Comparison of ENCODE assay signal across 2 cellular contexts in the genomic region with DNA sequence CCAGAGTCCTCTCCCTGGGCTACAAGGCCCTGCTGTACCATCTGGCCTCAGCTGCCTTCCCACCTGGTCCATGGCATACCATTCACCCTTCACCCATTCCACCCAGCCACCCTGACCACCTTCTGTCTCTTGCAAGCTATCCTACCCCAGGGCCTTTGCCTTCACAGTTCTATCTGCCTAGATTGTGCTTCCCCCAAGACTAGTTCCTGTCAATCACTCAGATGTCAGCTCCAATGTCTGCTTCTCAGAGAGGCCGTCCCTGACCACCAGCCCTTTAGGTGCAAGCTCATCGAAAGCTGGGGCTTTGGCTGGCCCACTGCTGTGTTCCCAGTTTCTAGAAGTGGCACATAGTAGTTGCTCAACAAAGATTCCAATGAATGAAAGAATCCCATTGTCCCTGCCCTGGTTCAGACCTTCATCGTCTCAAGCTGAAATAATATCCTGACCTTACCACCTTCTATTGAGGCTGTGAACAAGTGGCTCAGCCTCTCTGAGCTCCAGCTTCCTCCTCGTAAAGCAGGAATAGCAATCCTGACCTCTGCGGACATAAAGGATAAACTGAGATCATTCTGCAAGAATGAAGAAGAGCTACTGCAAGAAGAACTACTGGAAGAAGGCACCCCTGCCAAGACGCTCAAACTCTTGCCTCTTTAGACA.
A peak's percentile ranks its signal among the peaks of the same experiment; 100 is the strongest.
TF ChIP-seq lines count a peak whose summit lies in the region.

No MANE protein-coding gene starts in this region.

TF ChIP-seq in HEK293, 187 proteins besides CTCF, POLR2A, EP300 and RAD21:
- TF ChIP-seq ZNF664 (tag by site-specific recombination; IDR thresholded peaks at IDR 0.05) (peak; percentile 79; the same call in 1 of the 2 replicates), KLF16 (tag by site-specific recombination; IDR thresholded peaks at IDR 0.05) (no peak), ZNF426 (tag by site-specific recombination; IDR thresholded peaks at IDR 0.05) (no peak), SALL2 (tag by site-specific recombination; IDR thresholded peaks at IDR 0.05; ENCODE audit: borderline replicate concordance) (no peak), ZNF623 (tag by site-specific recombination; IDR thresholded peaks at IDR 0.05) (peak; percentile 49; the same call in 1 of the 2 replicates), ZNF473 (tag by site-specific recombination; IDR thresholded peaks at IDR 0.05) (no peak)

TF ChIP-seq in K562, 482 proteins besides CTCF, POLR2A, EP300 and RAD21 (continues in another document):
- TF ChIP-seq, protein P1, sequence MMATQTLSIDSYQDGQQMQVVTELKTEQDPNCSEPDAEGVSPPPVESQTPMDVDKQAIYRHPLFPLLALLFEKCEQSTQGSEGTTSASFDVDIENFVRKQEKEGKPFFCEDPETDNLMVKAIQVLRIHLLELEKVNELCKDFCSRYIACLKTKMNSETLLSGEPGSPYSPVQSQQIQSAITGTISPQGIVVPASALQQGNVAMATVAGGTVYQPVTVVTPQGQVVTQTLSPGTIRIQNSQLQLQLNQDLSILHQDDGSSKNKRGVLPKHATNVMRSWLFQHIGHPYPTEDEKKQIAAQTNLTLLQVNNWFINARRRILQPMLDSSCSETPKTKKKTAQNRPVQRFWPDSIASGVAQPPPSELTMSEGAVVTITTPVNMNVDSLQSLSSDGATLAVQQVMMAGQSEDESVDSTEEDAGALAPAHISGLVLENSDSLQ (IDR thresholded peaks at IDR 0.05): peak; percentile 84
- no peak for TF ChIP-seq ZKSCAN3 (CRISPR knock-in tag; IDR thresholded peaks at IDR 0.05)
- no peak for TF ChIP-seq SRSF1 (IDR thresholded peaks at IDR 0.05; ENCODE audit: low read depth, low read length)
- no peak for TF ChIP-seq SMAD3 (CRISPR knock-in tag; conservative IDR thresholded peaks at IDR 0.05)
- TF ChIP-seq, protein P2, sequence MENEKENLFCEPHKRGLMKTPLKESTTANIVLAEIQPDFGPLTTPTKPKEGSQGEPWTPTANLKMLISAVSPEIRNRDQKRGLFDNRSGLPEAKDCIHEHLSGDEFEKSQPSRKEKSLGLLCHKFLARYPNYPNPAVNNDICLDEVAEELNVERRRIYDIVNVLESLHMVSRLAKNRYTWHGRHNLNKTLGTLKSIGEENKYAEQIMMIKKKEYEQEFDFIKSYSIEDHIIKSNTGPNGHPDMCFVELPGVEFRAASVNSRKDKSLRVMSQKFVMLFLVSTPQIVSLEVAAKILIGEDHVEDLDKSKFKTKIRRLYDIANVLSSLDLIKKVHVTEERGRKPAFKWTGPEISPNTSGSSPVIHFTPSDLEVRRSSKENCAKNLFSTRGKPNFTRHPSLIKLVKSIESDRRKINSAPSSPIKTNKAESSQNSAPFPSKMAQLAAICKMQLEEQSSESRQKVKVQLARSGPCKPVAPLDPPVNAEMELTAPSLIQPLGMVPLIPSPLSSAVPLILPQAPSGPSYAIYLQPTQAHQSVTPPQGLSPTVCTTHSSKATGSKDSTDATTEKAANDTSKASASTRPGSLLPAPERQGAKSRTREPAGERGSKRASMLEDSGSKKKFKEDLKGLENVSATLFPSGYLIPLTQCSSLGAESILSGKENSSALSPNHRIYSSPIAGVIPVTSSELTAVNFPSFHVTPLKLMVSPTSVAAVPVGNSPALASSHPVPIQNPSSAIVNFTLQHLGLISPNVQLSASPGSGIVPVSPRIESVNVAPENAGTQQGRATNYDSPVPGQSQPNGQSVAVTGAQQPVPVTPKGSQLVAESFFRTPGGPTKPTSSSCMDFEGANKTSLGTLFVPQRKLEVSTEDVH (IDR thresholded peaks at IDR 0.05; ENCODE audit: low read depth, partially characterized antibody): no peak
- TF ChIP-seq DACH1 (IDR thresholded peaks at IDR 0.05; ENCODE audit: partially characterized antibody): peak; percentile 3
- TF ChIP-seq ZNF274 (IDR thresholded peaks at IDR 0.05; ENCODE audit: borderline replicate concordance, low read depth, low read length): no peak
- no peak for TF ChIP-seq FOXK1 (CRISPR knock-in tag; IDR thresholded peaks at IDR 0.05; ENCODE audit: borderline replicate concordance)
- TF ChIP-seq, protein P3, sequence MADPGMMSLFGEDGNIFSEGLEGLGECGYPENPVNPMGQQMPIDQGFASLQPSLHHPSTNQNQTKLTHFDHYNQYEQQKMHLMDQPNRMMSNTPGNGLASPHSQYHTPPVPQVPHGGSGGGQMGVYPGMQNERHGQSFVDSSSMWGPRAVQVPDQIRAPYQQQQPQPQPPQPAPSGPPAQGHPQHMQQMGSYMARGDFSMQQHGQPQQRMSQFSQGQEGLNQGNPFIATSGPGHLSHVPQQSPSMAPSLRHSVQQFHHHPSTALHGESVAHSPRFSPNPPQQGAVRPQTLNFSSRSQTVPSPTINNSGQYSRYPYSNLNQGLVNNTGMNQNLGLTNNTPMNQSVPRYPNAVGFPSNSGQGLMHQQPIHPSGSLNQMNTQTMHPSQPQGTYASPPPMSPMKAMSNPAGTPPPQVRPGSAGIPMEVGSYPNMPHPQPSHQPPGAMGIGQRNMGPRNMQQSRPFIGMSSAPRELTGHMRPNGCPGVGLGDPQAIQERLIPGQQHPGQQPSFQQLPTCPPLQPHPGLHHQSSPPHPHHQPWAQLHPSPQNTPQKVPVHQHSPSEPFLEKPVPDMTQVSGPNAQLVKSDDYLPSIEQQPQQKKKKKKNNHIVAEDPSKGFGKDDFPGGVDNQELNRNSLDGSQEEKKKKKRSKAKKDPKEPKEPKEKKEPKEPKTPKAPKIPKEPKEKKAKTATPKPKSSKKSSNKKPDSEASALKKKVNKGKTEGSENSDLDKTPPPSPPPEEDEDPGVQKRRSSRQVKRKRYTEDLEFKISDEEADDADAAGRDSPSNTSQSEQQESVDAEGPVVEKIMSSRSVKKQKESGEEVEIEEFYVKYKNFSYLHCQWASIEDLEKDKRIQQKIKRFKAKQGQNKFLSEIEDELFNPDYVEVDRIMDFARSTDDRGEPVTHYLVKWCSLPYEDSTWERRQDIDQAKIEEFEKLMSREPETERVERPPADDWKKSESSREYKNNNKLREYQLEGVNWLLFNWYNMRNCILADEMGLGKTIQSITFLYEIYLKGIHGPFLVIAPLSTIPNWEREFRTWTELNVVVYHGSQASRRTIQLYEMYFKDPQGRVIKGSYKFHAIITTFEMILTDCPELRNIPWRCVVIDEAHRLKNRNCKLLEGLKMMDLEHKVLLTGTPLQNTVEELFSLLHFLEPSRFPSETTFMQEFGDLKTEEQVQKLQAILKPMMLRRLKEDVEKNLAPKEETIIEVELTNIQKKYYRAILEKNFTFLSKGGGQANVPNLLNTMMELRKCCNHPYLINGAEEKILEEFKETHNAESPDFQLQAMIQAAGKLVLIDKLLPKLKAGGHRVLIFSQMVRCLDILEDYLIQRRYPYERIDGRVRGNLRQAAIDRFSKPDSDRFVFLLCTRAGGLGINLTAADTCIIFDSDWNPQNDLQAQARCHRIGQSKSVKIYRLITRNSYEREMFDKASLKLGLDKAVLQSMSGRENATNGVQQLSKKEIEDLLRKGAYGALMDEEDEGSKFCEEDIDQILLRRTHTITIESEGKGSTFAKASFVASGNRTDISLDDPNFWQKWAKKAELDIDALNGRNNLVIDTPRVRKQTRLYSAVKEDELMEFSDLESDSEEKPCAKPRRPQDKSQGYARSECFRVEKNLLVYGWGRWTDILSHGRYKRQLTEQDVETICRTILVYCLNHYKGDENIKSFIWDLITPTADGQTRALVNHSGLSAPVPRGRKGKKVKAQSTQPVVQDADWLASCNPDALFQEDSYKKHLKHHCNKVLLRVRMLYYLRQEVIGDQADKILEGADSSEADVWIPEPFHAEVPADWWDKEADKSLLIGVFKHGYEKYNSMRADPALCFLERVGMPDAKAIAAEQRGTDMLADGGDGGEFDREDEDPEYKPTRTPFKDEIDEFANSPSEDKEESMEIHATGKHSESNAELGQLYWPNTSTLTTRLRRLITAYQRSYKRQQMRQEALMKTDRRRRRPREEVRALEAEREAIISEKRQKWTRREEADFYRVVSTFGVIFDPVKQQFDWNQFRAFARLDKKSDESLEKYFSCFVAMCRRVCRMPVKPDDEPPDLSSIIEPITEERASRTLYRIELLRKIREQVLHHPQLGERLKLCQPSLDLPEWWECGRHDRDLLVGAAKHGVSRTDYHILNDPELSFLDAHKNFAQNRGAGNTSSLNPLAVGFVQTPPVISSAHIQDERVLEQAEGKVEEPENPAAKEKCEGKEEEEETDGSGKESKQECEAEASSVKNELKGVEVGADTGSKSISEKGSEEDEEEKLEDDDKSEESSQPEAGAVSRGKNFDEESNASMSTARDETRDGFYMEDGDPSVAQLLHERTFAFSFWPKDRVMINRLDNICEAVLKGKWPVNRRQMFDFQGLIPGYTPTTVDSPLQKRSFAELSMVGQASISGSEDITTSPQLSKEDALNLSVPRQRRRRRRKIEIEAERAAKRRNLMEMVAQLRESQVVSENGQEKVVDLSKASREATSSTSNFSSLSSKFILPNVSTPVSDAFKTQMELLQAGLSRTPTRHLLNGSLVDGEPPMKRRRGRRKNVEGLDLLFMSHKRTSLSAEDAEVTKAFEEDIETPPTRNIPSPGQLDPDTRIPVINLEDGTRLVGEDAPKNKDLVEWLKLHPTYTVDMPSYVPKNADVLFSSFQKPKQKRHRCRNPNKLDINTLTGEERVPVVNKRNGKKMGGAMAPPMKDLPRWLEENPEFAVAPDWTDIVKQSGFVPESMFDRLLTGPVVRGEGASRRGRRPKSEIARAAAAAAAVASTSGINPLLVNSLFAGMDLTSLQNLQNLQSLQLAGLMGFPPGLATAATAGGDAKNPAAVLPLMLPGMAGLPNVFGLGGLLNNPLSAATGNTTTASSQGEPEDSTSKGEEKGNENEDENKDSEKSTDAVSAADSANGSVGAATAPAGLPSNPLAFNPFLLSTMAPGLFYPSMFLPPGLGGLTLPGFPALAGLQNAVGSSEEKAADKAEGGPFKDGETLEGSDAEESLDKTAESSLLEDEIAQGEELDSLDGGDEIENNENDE (IDR thresholded peaks at IDR 0.05; ENCODE audit: low read depth, low read length): no peak
- TF ChIP-seq, protein P4, sequence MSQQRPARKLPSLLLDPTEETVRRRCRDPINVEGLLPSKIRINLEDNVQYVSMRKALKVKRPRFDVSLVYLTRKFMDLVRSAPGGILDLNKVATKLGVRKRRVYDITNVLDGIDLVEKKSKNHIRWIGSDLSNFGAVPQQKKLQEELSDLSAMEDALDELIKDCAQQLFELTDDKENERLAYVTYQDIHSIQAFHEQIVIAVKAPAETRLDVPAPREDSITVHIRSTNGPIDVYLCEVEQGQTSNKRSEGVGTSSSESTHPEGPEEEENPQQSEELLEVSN (IDR thresholded peaks at IDR 0.05; ENCODE audit: borderline replicate concordance in 1 of 2, extremely low read depth in 1 of 2, insufficient read depth in 1 of 2, insufficient read length in 1 of 2, low read depth in 1 of 2, low read length in 1 of 2, poor library complexity in 1 of 2, severe bottlenecking in 1 of 2): no peak
- TF ChIP-seq, protein P5, sequence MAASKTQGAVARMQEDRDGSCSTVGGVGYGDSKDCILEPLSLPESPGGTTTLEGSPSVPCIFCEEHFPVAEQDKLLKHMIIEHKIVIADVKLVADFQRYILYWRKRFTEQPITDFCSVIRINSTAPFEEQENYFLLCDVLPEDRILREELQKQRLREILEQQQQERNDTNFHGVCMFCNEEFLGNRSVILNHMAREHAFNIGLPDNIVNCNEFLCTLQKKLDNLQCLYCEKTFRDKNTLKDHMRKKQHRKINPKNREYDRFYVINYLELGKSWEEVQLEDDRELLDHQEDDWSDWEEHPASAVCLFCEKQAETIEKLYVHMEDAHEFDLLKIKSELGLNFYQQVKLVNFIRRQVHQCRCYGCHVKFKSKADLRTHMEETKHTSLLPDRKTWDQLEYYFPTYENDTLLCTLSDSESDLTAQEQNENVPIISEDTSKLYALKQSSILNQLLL (CRISPR knock-in tag; IDR thresholded peaks at IDR 0.05; ENCODE audit: borderline replicate concordance): no peak
- TF ChIP-seq WHSC1 (IDR thresholded peaks at IDR 0.05; ENCODE audit: low read length): no peak
- no peak for TF ChIP-seq LEF1 (IDR thresholded peaks at IDR 0.05)
- TF ChIP-seq CHD4 (IDR thresholded peaks at IDR 0.05; ENCODE audit: insufficient read depth, insufficient replicate concordance, low read depth, low read length, poor library complexity, severe bottlenecking): no peak
- TF ChIP-seq ZNF263 (CRISPR knock-in tag; IDR thresholded peaks at IDR 0.05; ENCODE audit: borderline replicate concordance): no peak
- TF ChIP-seq, protein P6, sequence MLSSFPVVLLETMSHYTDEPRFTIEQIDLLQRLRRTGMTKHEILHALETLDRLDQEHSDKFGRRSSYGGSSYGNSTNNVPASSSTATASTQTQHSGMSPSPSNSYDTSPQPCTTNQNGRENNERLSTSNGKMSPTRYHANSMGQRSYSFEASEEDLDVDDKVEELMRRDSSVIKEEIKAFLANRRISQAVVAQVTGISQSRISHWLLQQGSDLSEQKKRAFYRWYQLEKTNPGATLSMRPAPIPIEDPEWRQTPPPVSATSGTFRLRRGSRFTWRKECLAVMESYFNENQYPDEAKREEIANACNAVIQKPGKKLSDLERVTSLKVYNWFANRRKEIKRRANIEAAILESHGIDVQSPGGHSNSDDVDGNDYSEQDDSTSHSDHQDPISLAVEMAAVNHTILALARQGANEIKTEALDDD (IDR thresholded peaks at IDR 0.05): no peak
- TF ChIP-seq POLR2B (IDR thresholded peaks at IDR 0.05; ENCODE audit: low read depth, partially characterized antibody): no peak
- TF ChIP-seq SMARCA5 (IDR thresholded peaks at IDR 0.05): no peak
- TF ChIP-seq, protein P7, sequence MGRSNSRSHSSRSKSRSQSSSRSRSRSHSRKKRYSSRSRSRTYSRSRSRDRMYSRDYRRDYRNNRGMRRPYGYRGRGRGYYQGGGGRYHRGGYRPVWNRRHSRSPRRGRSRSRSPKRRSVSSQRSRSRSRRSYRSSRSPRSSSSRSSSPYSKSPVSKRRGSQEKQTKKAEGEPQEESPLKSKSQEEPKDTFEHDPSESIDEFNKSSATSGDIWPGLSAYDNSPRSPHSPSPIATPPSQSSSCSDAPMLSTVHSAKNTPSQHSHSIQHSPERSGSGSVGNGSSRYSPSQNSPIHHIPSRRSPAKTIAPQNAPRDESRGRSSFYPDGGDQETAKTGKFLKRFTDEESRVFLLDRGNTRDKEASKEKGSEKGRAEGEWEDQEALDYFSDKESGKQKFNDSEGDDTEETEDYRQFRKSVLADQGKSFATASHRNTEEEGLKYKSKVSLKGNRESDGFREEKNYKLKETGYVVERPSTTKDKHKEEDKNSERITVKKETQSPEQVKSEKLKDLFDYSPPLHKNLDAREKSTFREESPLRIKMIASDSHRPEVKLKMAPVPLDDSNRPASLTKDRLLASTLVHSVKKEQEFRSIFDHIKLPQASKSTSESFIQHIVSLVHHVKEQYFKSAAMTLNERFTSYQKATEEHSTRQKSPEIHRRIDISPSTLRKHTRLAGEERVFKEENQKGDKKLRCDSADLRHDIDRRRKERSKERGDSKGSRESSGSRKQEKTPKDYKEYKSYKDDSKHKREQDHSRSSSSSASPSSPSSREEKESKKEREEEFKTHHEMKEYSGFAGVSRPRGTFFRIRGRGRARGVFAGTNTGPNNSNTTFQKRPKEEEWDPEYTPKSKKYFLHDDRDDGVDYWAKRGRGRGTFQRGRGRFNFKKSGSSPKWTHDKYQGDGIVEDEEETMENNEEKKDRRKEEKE (IDR thresholded peaks at IDR 0.05; ENCODE audit: borderline replicate concordance in 1 of 2, control insufficient read depth in 1 of 2, low read depth in 2 of 2, low read length in 1 of 2): no peak
- no peak for TF ChIP-seq OTX1 (CRISPR knock-in tag; IDR thresholded peaks at IDR 0.05)
- no peak for TF ChIP-seq EZH2 (IDR thresholded peaks at IDR 0.05; ENCODE audit: borderline replicate concordance, low read depth, low read length)
- no peak for TF ChIP-seq ARHGAP35 (IDR thresholded peaks at IDR 0.05; ENCODE audit: partially characterized antibody)
- TF ChIP-seq SIX5 (IDR thresholded peaks at IDR 0.05; ENCODE audit: borderline replicate concordance in 1 of 2, insufficient read depth in 1 of 2, low read depth in 1 of 2, low read length in 2 of 2): no peak
